In the genomic region with DNA sequence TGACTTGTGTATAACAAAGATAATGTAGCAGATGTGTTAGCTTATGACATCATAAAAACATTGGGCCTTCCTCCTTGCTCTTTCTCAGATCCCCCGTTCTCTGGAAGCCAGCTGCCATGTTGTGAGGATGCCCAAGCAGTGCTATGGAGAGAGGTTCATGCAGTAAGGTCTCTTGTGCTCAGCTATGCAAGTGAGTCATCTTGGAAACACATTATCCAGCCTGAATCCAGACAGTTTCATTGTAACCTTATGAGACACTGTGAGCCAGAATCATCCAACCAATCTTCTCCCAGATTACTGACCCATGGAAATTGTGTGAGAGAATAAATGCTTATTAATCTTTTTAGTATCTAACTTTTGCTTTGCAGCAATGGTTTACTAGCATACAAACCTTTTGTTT, we compare ENCODE assay signal across 24 cellular contexts.
A peak's percentile ranks its signal among the peaks of the same experiment; 100 is the strongest.
DNase-seq lines count a peak whose midpoint lies in the region; ATAC-seq and TF ChIP-seq lines count a peak whose summit lies in the region.
"Had no signal": no experiment of that assay in that cellular context is flagged by ENCODE, and none has a peak within 500 bp of the region (broad histone marks: within the 10 kb centered on the region; RNA-seq: fewer than 3 reads in every experiment).

No MANE protein-coding gene starts in this region.

- H3K9ac ChIP-seq in GM23248 = no peak overlapping the region
- H3K9ac ChIP-seq: BLaER1 had no signal

- in situ Hi-C loops in GM23248 (cut with MboI) = no loop called here

- H3K27me3 ChIP-seq in foreskin keratinocyte (no peaks in the 10 kb centered on the region), GM23248 (replicated peaks; ENCODE audit: insufficient read depth) (no peaks in the 10 kb centered on the region)
- H3K27me3 ChIP-seq: BLaER1 had no signal

- H3K79me2 ChIP-seq in GM23248 (ENCODE audit: insufficient read depth) = no peaks in the 10 kb centered on the region

- H3K36me3 ChIP-seq in GM23248 (ENCODE audit: low read depth) = no peaks in the 10 kb centered on the region
- H3K36me3 ChIP-seq: BLaER1 had no signal

- WGBS in GM23248 (ENCODE audit: low coverage in 1 of 2, low lambda C conversion rate in 2 of 2, missing lambda C conversion rate in 2 of 2), 2 experiments = 43 to 53% methylated on average over 1 of the region's 1 CpG

- H2AFZ ChIP-seq in GM23248 = no peak overlapping the region

- peak; percentile 11 for DNase-seq in DMS53 (lab: John Stamatoyannopoulos, UW)
- no peak for DNase-seq in DMS53 treated with DMSO at 0.1 percent for 48 hours (lab: John Stamatoyannopoulos, UW; ENCODE audit: unreplicated experiment)
- peak; percentile 47 for DNase-seq in amniotic epithelial cell (ENCODE audit: low read depth)
- peak in 1 of 2 donors; percentile 2 for DNase-seq in foreskin keratinocyte
- peak; percentile 28 for DNase-seq in renal cortical epithelial cell (ENCODE audit: low read depth)
- DNase-seq in GM23248 = no peak
- no peak for DNase-seq in hypothalamus (lab: John Stamatoyannopoulos, UW)
- DNase-seq: ACHN; CD4-positive, alpha-beta T cell; COR-L47; DMS153; GDM1; GOT3; HCEC 1CT; NCI-H1092 treated with DMSO at 0.1 percent for 48 hours; NCI-H146; NCI-H2029; NCI-H226; NCI-H510A treated with DMSO at 0.1 percent for 48 hours; NCI-H748 treated with DMSO at 0.1 percent for 48 hours had no signal

- H3K4me1 ChIP-seq in foreskin keratinocyte (no peaks in the 10 kb centered on the region), GM23248 (ENCODE audit: insufficient read depth) (no peaks in the 10 kb centered on the region)
- H3K4me1 ChIP-seq: BLaER1 had no signal

- no peak overlapping the region for H3K4me3 ChIP-seq in GM23248
- H3K4me3 ChIP-seq: BLaER1, K562 had no signal

- H3K9me3 ChIP-seq in GM23248 (ENCODE audit: low read depth) = no peaks in the 10 kb centered on the region
- H3K9me3 ChIP-seq: BLaER1 had no signal

- peak; percentile 28 for ATAC-seq in foreskin keratinocyte
- ATAC-seq in HG02571 (IDR thresholded peaks at IDR 0.05; ENCODE audit: unreplicated experiment) = no peak
- ATAC-seq: K562 had no signal

- H3K27ac ChIP-seq in foreskin keratinocyte = no peak overlapping the region
- no peak overlapping the region for H3K27ac ChIP-seq in GM23248
- H3K27ac ChIP-seq: 22Rv1, BLaER1 had no signal

- no peak overlapping the region for H3K4me2 ChIP-seq in GM23248 (ENCODE audit: unreplicated experiment)
- H3K4me2 ChIP-seq: BLaER1 had no signal

- H3F3A ChIP-seq in GM23248 (ENCODE audit: insufficient read depth) = no peaks in the 10 kb centered on the region

- no peaks in the 10 kb centered on the region for H3K9me2 ChIP-seq in GM23248 (ENCODE audit: insufficient read depth)

- no peaks in the 10 kb centered on the region for H4K20me1 ChIP-seq in GM23248 (ENCODE audit: insufficient read depth)
- H4K20me1 ChIP-seq: BLaER1 had no signal

- no peak for TF ChIP-seq CTCF in foreskin keratinocyte (conservative IDR thresholded peaks at IDR 0.05)

Comparison
In these comparisons a context has a peak if more than half of its experiments do, and no peak if none do; other contexts are left out.
1. DNase-seq: peak in DMS53 (single experiment), amniotic epithelial cell (single experiment) and renal cortical epithelial cell (single experiment); none in DMS53 treated with DMSO at 0.1 percent for 48 hours (single experiment), GM23248 (single experiment) and hypothalamus (0 of 51).